Comparison of ENCODE assay signal across 12 cellular contexts in genomic region chr1:15155191-15155590, GRCh38. TPM values are rescaled to one million over a fixed set of nuclear protein-coding genes. Genes with fewer than 3 reads are reported as not detected.
A peak's percentile ranks its signal among the peaks of the same experiment; 100 is the strongest.
DNase-seq lines count a peak whose midpoint lies in the region; ATAC-seq and TF ChIP-seq lines count a peak whose summit lies in the region.
"Had no signal": no experiment of that assay in that cellular context is flagged by ENCODE, and none has a peak within 500 bp of the region (broad histone marks: within the 10 kb centered on the region; RNA-seq: fewer than 3 reads in every experiment).

No MANE protein-coding gene starts in this region.

- H3K9me3 Mint-ChIP-seq in naive B cell = peaks cover 0 to 5% (median 0%) of the 10 kb centered on the region in 7 donors

- H3K27ac ChIP-seq in left ventricle myocardium inferior (replicated peaks) (peak overlapping the region; percentile 86), duodenal mucosa (ENCODE audit: low read depth, low read length) (no peak overlapping the region)
- H3K27ac ChIP-seq: brain microvascular endothelial cell had no signal

- intact Hi-C loops in left ventricle myocardium inferior (cut with micrococcal nuclease) (loop anchor here (10.0 kb wide), 1 partner anchor 120 kb away; no protein-coding TSS in a partner anchor), Right ventricle myocardium superior (cut with DNase I) (loop anchor here (10.0 kb wide), 1 partner anchor 150 kb away; no protein-coding TSS in a partner anchor)

- no peaks in the 10 kb centered on the region for H3K9me3 ChIP-seq in left ventricle myocardium inferior (replicated peaks)
- no peaks in the 10 kb centered on the region for H3K9me3 ChIP-seq in duodenal mucosa (ENCODE audit: control insufficient read depth in 1 of 2, low read length in 2 of 2)

- H3K4me3 ChIP-seq in left ventricle myocardium inferior = peak overlapping the region; percentile 87
- peak overlapping the region; percentile 81 to 82 for H3K4me3 ChIP-seq in duodenal mucosa (ENCODE audit: low read depth in 1 of 2, low read length in 2 of 2)

- H3K36me3 Mint-ChIP-seq in naive B cell = peaks cover 0 to 8% of the 10 kb centered on the region in 2 donors
- H3K36me3 Mint-ChIP-seq: activated CD8-positive, alpha-beta memory T cell treated with anti-CD3 and anti-CD28 coated beads, Interleukin-2, amount 10 ng/mL, durations not matched to agents 7 days and 5 days had no signal

- no peaks in the 10 kb centered on the region for H3K36me3 ChIP-seq in left ventricle myocardium inferior
- H3K36me3 ChIP-seq in duodenal mucosa (ENCODE audit: control insufficient read depth in 1 of 2, insufficient read depth in 2 of 2, low read length in 2 of 2) = no peaks in the 10 kb centered on the region
- H3K36me3 ChIP-seq: brain microvascular endothelial cell had no signal

- DNase-seq in left ventricle myocardium inferior = no peak
- no peak for DNase-seq in Right ventricle myocardium superior
- no peak for DNase-seq in naive B cell
- DNase-seq in DMS79 treated with DMSO at 0.1 percent for 48 hours (lab: John Stamatoyannopoulos, UW) = no peak
- DNase-seq in pons (ENCODE audit: low spot score) = no peak
- DNase-seq: activated CD8-positive, alpha-beta memory T cell treated with anti-CD3 and anti-CD28 coated beads, Interleukin-2, amount 10 ng/mL, durations not matched to agents 7 days and 5 days; AML-193; NCI-H748 treated with DMSO at 0.1 percent for 48 hours had no signal

- TF ChIP-seq CTCF in left ventricle myocardium inferior (IDR thresholded peaks at IDR 0.05; ENCODE audit: borderline replicate concordance) = no peak

- H3K4me3 Mint-ChIP-seq in naive B cell = peak overlapping the region in 5 of 8 donors; percentile 34 to 77 (median 36)
- H3K4me3 Mint-ChIP-seq: activated CD8-positive, alpha-beta memory T cell treated with anti-CD3 and anti-CD28 coated beads, Interleukin-2, amount 10 ng/mL, durations not matched to agents 7 days and 5 days had no signal

- H3K27ac Mint-ChIP-seq in naive B cell = no peak overlapping the region
- H3K27ac Mint-ChIP-seq: activated CD8-positive, alpha-beta memory T cell treated with anti-CD3 and anti-CD28 coated beads, Interleukin-2, amount 10 ng/mL, durations not matched to agents 7 days and 5 days had no signal

- no peaks in the 10 kb centered on the region for H3K27me3 ChIP-seq in left ventricle myocardium inferior (ENCODE audit: low read depth)
- H3K27me3 ChIP-seq in duodenal mucosa (ENCODE audit: control insufficient read depth in 1 of 2, insufficient read depth in 2 of 2, low read length in 2 of 2) = peaks cover 0 to 3% of the 10 kb centered on the region in 2 donors
- H3K27me3 ChIP-seq: brain microvascular endothelial cell had no signal

- H3K4me1 ChIP-seq in left ventricle myocardium inferior = peaks cover 82% of the 10 kb centered on the region
- peaks cover 45 to 64% of the 10 kb centered on the region in 2 donors for H3K4me1 ChIP-seq in duodenal mucosa (ENCODE audit: control insufficient read depth in 1 of 2, insufficient read depth in 2 of 2, low read length in 2 of 2)

- H3K27me3 Mint-ChIP-seq in naive B cell = peaks cover 32 to 48% (median 47%) of the 10 kb centered on the region in 3 donors

- ATAC-seq in Right ventricle myocardium superior (ENCODE audit: poor library complexity) (no peak), naive B cell (ENCODE audit: low read depth in 2 of 2) (no peak), HG02870 (IDR thresholded peaks at IDR 0.05; ENCODE audit: unreplicated experiment) (no peak), HG02981 (IDR thresholded peaks at IDR 0.05; ENCODE audit: unreplicated experiment) (no peak)
- ATAC-seq: activated CD8-positive, alpha-beta memory T cell treated with anti-CD3 and anti-CD28 coated beads, Interleukin-2, amount 10 ng/mL, durations not matched to agents 7 days and 5 days had no signal

- H3K4me1 Mint-ChIP-seq in naive B cell = peaks cover 9 to 35% (median 27%) of the 10 kb centered on the region in 3 donors

- peak overlapping the region; percentile 51 to 68 for H3K9ac ChIP-seq in duodenal mucosa (ENCODE audit: low read depth in 1 of 2, low read length in 2 of 2)

RNA-seq across cellular contexts. Expression of gene TMEM51, which starts 1.6 kb away (rescaled TPM):
- 4.1 TPM for total RNA-seq in left ventricle myocardium inferior
- total RNA-seq in Right ventricle myocardium superior = 3.4 TPM
- polyA plus RNA-seq in naive B cell (ENCODE audit: low read depth in 6 of 6) = not detected
- total RNA-seq: activated CD8-positive, alpha-beta memory T cell treated with anti-CD3 and anti-CD28 coated beads, Interleukin-2, amount 10 ng/mL, durations not matched to agents 7 days and 5 days had no signal
